ENCODE assay signal across 25 cellular contexts in the genomic region with DNA sequence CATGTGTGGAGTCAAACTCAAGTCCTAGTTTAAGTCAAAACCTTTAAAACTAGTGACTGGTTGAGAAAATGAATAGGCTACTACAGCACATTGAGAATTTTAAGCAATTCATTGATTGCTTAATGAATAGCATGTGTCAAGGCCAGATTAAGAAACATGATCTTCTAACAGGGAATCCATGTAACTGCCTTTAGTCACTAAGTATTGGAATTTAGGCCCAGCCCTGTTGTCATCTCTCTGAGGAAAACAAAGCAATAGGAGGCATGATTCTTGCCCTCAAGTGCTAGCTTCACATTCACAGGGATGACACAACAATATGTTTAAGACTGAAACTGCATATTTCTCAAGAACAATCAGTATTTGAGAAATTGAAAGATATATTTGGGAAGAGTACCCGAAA.
A peak's percentile ranks its signal among the peaks of the same experiment; 100 is the strongest.
DNase-seq lines count a peak whose midpoint lies in the region; ATAC-seq, FAIRE-seq and TF ChIP-seq lines count a peak whose summit lies in the region.
"Had no signal": no experiment of that assay in that cellular context is flagged by ENCODE, and none has a peak within 500 bp of the region (broad histone marks: within the 10 kb centered on the region; RNA-seq: fewer than 3 reads in every experiment).

No MANE protein-coding gene starts in this region.

- H3K27ac ChIP-seq in breast epithelium (no peak overlapping the region), foreskin keratinocyte (peak overlapping the region; percentile 81), neural progenitor cell (no peak overlapping the region)
- H3K27ac ChIP-seq: C4-2B, left lung, sigmoid colon, SJCRH30, tibial artery had no signal

- H3K9me3 Mint-ChIP-seq in MCF 10A (ENCODE audit: unreplicated experiment) (no peaks in the 10 kb centered on the region), neural progenitor cell (peaks cover 15% of the 10 kb centered on the region)
- peaks cover 6 to 9% of the 10 kb centered on the region in 2 donors for H3K9me3 Mint-ChIP-seq in activated T-cell treated with anti-CD3 and anti-CD28 coated beads, Interleukin-2, amount 50 U/mL, for 72 hours
- peaks cover 13% of the 10 kb centered on the region for H3K9me3 Mint-ChIP-seq in activated CD4-positive, alpha-beta T cell treated with anti-CD3 and anti-CD28 coated beads, Interleukin-2, amount 10 ng/mL, durations not matched to agents 24 days and 14 days
- H3K9me3 Mint-ChIP-seq: activated T-helper 17 cell treated with anti-CD3 and anti-CD28 coated beads, Interleukin-2, amount 50 U/mL, for 72 hours had no signal

- no peaks in the 10 kb centered on the region for H4K20me1 ChIP-seq in neural progenitor cell (ENCODE audit: low read depth)

- no peak for TF ChIP-seq POLR2A in breast epithelium (IDR thresholded peaks at IDR 0.05)

- H3K36me3 Mint-ChIP-seq in MCF 10A (ENCODE audit: insufficient read depth, unreplicated experiment) (no peaks in the 10 kb centered on the region), neural progenitor cell (no peaks in the 10 kb centered on the region)
- peaks cover 4 to 11% of the 10 kb centered on the region in 2 donors for H3K36me3 Mint-ChIP-seq in activated T-cell treated with anti-CD3 and anti-CD28 coated beads, Interleukin-2, amount 50 U/mL, for 72 hours (ENCODE audit: insufficient read depth in 2 of 2)
- no peaks in the 10 kb centered on the region for H3K36me3 Mint-ChIP-seq in activated CD4-positive, alpha-beta T cell treated with anti-CD3 and anti-CD28 coated beads, Interleukin-2, amount 10 ng/mL, durations not matched to agents 24 days and 14 days (ENCODE audit: low read depth)
- H3K36me3 Mint-ChIP-seq: activated naive CD8-positive, alpha-beta T cell treated with anti-CD3 and anti-CD28 coated beads for 36 hours; brain; stimulated activated memory B cell treated with anti-CD40 and anti-IgM and Interleukin-4, amounts not matched to agents 10 μg/mL and 1 μg/mL and 100 μg/mL, for 72 hours had no signal

- POLR2A ChIA-PET in MCF 10A (lab: Yijun Ruan, JAX), result interaction anchor here (1.0 to 1.9 kb wide), 4 partner anchors 10 to 78 kb away, joined by 3 to 9 read pairs (median 5); partner anchors contain the start of gene PLA2G4A

- H3K9ac ChIP-seq in neural progenitor cell, result no peak overlapping the region

- H3K79me2 ChIP-seq in neural progenitor cell (ENCODE audit: low read depth), result no peaks in the 10 kb centered on the region

- H3K4me1 ChIP-seq in breast epithelium, result no peaks in the 10 kb centered on the region
- peaks cover 23% of the 10 kb centered on the region for H3K4me1 ChIP-seq in foreskin keratinocyte
- no peaks in the 10 kb centered on the region for H3K4me1 ChIP-seq in neural progenitor cell
- H3K4me1 ChIP-seq: left lung, sigmoid colon, SJCRH30, tibial artery had no signal

- DNase-seq in MCF 10A (ENCODE audit: unreplicated experiment) (peak; percentile 70), breast epithelium (ENCODE audit: low spot score in 2 of 2) (no peak), bronchial epithelial cell (ENCODE audit: low read depth) (peak; percentile 94), foreskin keratinocyte (peak; percentile 68 to 88), neural progenitor cell (ENCODE audit: low spot score) (no peak)
- no peak for DNase-seq in stimulated activated CD4-positive, alpha-beta T cell treated with anti-CD3 and anti-CD28 coated beads, Interleukin-2, amount 100 ng/mL, for 48 hours
- no peak for DNase-seq in activated T-cell treated with anti-CD3 and anti-CD28 coated beads, Interleukin-2, amount 50 U/mL, for 72 hours
- DNase-seq in activated CD4-positive, alpha-beta T cell treated with anti-CD3 and anti-CD28 coated beads, Interleukin-2, amount 10 ng/mL, durations not matched to agents 24 days and 14 days, result no peak
- DNase-seq: activated CD4-positive, alpha-beta T cell treated with anti-CD3 and anti-CD28 coated beads, Interleukin-2, amount 10 ng/mL, durations not matched to agents 7 days and 5 days; activated naive CD8-positive, alpha-beta T cell treated with anti-CD3 and anti-CD28 coated beads for 36 hours; cortex of kidney; head of caudate nucleus; left lung; NCI-H1417 treated with DMSO at 0.1 percent for 48 hours; nephron progenitor cell; posterior cingulate gyrus; sigmoid colon; SJCRH30; tibial artery had no signal

- H3K4me3 ChIP-seq in breast epithelium, result no peak overlapping the region
- no peak overlapping the region for H3K4me3 ChIP-seq in bronchial epithelial cell (ENCODE audit: low read depth, low read length)
- H3K4me3 ChIP-seq in neural progenitor cell, result no peak overlapping the region
- H3K4me3 ChIP-seq: left lung, sigmoid colon, SJCRH30, tibial artery had no signal

- H3K9me3 ChIP-seq in breast epithelium, result peaks cover 0 to 6% of the 10 kb centered on the region in 2 donors
- no peaks in the 10 kb centered on the region for H3K9me3 ChIP-seq in neural progenitor cell (ENCODE audit: low read depth)
- H3K9me3 ChIP-seq: sigmoid colon, SJCRH30 had no signal

- FAIRE-seq in bronchial epithelial cell (lab: Jason Lieb, UNC), result no peak

- no peak overlapping the region for H3K4me2 ChIP-seq in neural progenitor cell

- no peaks in the 10 kb centered on the region for H3K36me3 ChIP-seq in breast epithelium
- no peaks in the 10 kb centered on the region for H3K36me3 ChIP-seq in bronchial epithelial cell (ENCODE audit: control insufficient read depth, insufficient read depth, low read length)
- no peaks in the 10 kb centered on the region for H3K36me3 ChIP-seq in neural progenitor cell
- H3K36me3 ChIP-seq: left lung, sigmoid colon, SJCRH30, tibial artery had no signal

- H3K27me3 Mint-ChIP-seq in MCF 10A (ENCODE audit: insufficient read depth, unreplicated experiment), result no peaks in the 10 kb centered on the region
- H3K27me3 Mint-ChIP-seq in neural progenitor cell (ENCODE audit: insufficient read depth, low read depth), result no peaks in the 10 kb centered on the region
- H3K27me3 Mint-ChIP-seq in activated T-cell treated with anti-CD3 and anti-CD28 coated beads, Interleukin-2, amount 50 U/mL, for 72 hours (ENCODE audit: low read depth), result peaks cover 13% of the 10 kb centered on the region
- peaks cover 3% of the 10 kb centered on the region for H3K27me3 Mint-ChIP-seq in activated CD4-positive, alpha-beta T cell treated with anti-CD3 and anti-CD28 coated beads, Interleukin-2, amount 10 ng/mL, durations not matched to agents 24 days and 14 days
- H3K27me3 Mint-ChIP-seq: activated naive CD8-positive, alpha-beta T cell treated with anti-CD3 and anti-CD28 coated beads for 36 hours; activated T-helper 17 cell treated with anti-CD3 and anti-CD28 coated beads, Interleukin-2, amount 50 U/mL, for 72 hours; brain; stimulated activated memory B cell treated with anti-CD40 and anti-IgM and Interleukin-4, amounts not matched to agents 10 μg/mL and 1 μg/mL and 100 μg/mL, for 72 hours had no signal

- ATAC-seq in foreskin keratinocyte, result peak; percentile 61
- ATAC-seq in activated T-cell treated with anti-CD3 and anti-CD28 coated beads, Interleukin-2, amount 50 U/mL, for 72 hours (replicated peaks in 1 of 2), result no peak
- ATAC-seq: activated T-helper 17 cell treated with anti-CD3 and anti-CD28 coated beads, Interleukin-2, amount 50 U/mL, for 72 hours; HCT116; left lung; stimulated activated memory B cell treated with anti-CD40 and anti-IgM and Interleukin-4, amounts not matched to agents 10 μg/mL and 1 μg/mL and 100 μg/mL, for 72 hours had no signal

- no TSS peak for BruUV-seq in MCF 10A (replicated peaks; lab: Mats Ljungman, UMichigan)

- H2AFZ ChIP-seq in neural progenitor cell (replicated peaks), result no peak overlapping the region

- CTCF ChIA-PET in MCF 10A (lab: Yijun Ruan, JAX), result interaction anchor here (0.7 kb wide), 1 partner anchor 9 kb away, joined by 3 read pairs; no protein-coding TSS in a partner anchor

- intact Hi-C loops in MCF 10A (cut with micrococcal nuclease) (no loop called here), breast epithelium (cut with DNase I; ENCODE audit: low total_unique reads) (no loop called here)
- intact Hi-C loops in activated CD4-positive, alpha-beta T cell treated with anti-CD3 and anti-CD28 coated beads, Interleukin-2, amount 10 ng/mL, durations not matched to agents 24 days and 14 days (cut with micrococcal nuclease), result no loop called here

- no peaks in the 10 kb centered on the region for H3F3A ChIP-seq in neural progenitor cell (ENCODE audit: low read depth)

- TF ChIP-seq CTCF in MCF 10A (IDR thresholded peaks at IDR 0.05; ENCODE audit: unreplicated experiment), result no peak
- TF ChIP-seq CTCF in breast epithelium (IDR thresholded peaks at IDR 0.05), result no peak
- no peak for TF ChIP-seq CTCF in bronchial epithelial cell (IDR thresholded peaks at IDR 0.05; ENCODE audit: insufficient read depth, low read length, severe bottlenecking)
- no peak for TF ChIP-seq CTCF in foreskin keratinocyte (conservative IDR thresholded peaks at IDR 0.05)
- TF ChIP-seq CTCF in neural progenitor cell (IDR thresholded peaks at IDR 0.05), result no peak

- H3K27me3 ChIP-seq in breast epithelium (no peaks in the 10 kb centered on the region), bronchial epithelial cell (ENCODE audit: control insufficient read depth, insufficient read depth, low read length) (no peaks in the 10 kb centered on the region), foreskin keratinocyte (no peaks in the 10 kb centered on the region), neural progenitor cell (no peaks in the 10 kb centered on the region)
- H3K27me3 ChIP-seq: left lung, sigmoid colon, SJCRH30, tibial artery had no signal

- H3K4me1 Mint-ChIP-seq in MCF 10A (ENCODE audit: insufficient read depth, unreplicated experiment) (peaks cover 4% of the 10 kb centered on the region), neural progenitor cell (no peaks in the 10 kb centered on the region)
- H3K4me1 Mint-ChIP-seq in activated T-cell treated with anti-CD3 and anti-CD28 coated beads, Interleukin-2, amount 50 U/mL, for 72 hours (ENCODE audit: low read depth), result no peaks in the 10 kb centered on the region
- no peaks in the 10 kb centered on the region for H3K4me1 Mint-ChIP-seq in activated CD4-positive, alpha-beta T cell treated with anti-CD3 and anti-CD28 coated beads, Interleukin-2, amount 10 ng/mL, durations not matched to agents 24 days and 14 days
- H3K4me1 Mint-ChIP-seq: activated CD4-positive, alpha-beta T cell treated with anti-CD3 and anti-CD28 coated beads, Interleukin-2, amount 10 ng/mL, durations not matched to agents 7 days and 5 days; activated naive CD8-positive, alpha-beta T cell treated with anti-CD3 and anti-CD28 coated beads for 36 hours; activated T-helper 17 cell treated with anti-CD3 and anti-CD28 coated beads, Interleukin-2, amount 50 U/mL, for 72 hours; brain; nephron progenitor cell; stimulated activated memory B cell treated with anti-CD40 and anti-IgM and Interleukin-4, amounts not matched to agents 10 μg/mL and 1 μg/mL and 100 μg/mL, for 72 hours had no signal

- H3K4me3 Mint-ChIP-seq in MCF 10A (ENCODE audit: unreplicated experiment) (no peak overlapping the region), neural progenitor cell (no peak overlapping the region)
- no peak overlapping the region for H3K4me3 Mint-ChIP-seq in activated T-cell treated with anti-CD3 and anti-CD28 coated beads, Interleukin-2, amount 50 U/mL, for 72 hours
- H3K4me3 Mint-ChIP-seq in activated CD4-positive, alpha-beta T cell treated with anti-CD3 and anti-CD28 coated beads, Interleukin-2, amount 10 ng/mL, durations not matched to agents 24 days and 14 days, result no peak overlapping the region
- H3K4me3 Mint-ChIP-seq: activated CD4-positive, alpha-beta T cell treated with anti-CD3 and anti-CD28 coated beads, Interleukin-2, amount 10 ng/mL, durations not matched to agents 7 days and 5 days; activated naive CD8-positive, alpha-beta T cell treated with anti-CD3 and anti-CD28 coated beads for 36 hours; activated T-helper 17 cell treated with anti-CD3 and anti-CD28 coated beads, Interleukin-2, amount 50 U/mL, for 72 hours; brain; nephron progenitor cell; stimulated activated memory B cell treated with anti-CD40 and anti-IgM and Interleukin-4, amounts not matched to agents 10 μg/mL and 1 μg/mL and 100 μg/mL, for 72 hours; T-helper 1 cell treated with Interleukin-12 subunit alpha and Interleukin-12 subunit beta and Interleukin-4 antibody, amounts not matched to agents 30 μg/mL and 1 μg/mL, for 36 hours had no signal

- peak overlapping the region; percentile 78 for H3K27ac Mint-ChIP-seq in MCF 10A (ENCODE audit: low read depth, unreplicated experiment)
- no peak overlapping the region for H3K27ac Mint-ChIP-seq in neural progenitor cell
- H3K27ac Mint-ChIP-seq in activated T-cell treated with anti-CD3 and anti-CD28 coated beads, Interleukin-2, amount 50 U/mL, for 72 hours, result no peak overlapping the region
- H3K27ac Mint-ChIP-seq in activated CD4-positive, alpha-beta T cell treated with anti-CD3 and anti-CD28 coated beads, Interleukin-2, amount 10 ng/mL, durations not matched to agents 24 days and 14 days, result no peak overlapping the region
- H3K27ac Mint-ChIP-seq: activated CD4-positive, alpha-beta T cell treated with anti-CD3 and anti-CD28 coated beads, Interleukin-2, amount 10 ng/mL, durations not matched to agents 7 days and 5 days; activated naive CD8-positive, alpha-beta T cell treated with anti-CD3 and anti-CD28 coated beads for 36 hours; activated T-helper 17 cell treated with anti-CD3 and anti-CD28 coated beads, Interleukin-2, amount 50 U/mL, for 72 hours; brain; nephron progenitor cell; stimulated activated memory B cell treated with anti-CD40 and anti-IgM and Interleukin-4, amounts not matched to agents 10 μg/mL and 1 μg/mL and 100 μg/mL, for 72 hours; T-helper 1 cell treated with Interleukin-12 subunit alpha and Interleukin-12 subunit beta and Interleukin-4 antibody, amounts not matched to agents 30 μg/mL and 1 μg/mL, for 36 hours had no signal

Comparison
In these comparisons a context has a peak if more than half of its experiments do, and no peak if none do; other contexts are left out.
1. DNase-seq: peak in MCF 10A (single experiment), bronchial epithelial cell (single experiment) and foreskin keratinocyte (2 of 2); none in breast epithelium (0 of 2), neural progenitor cell (single experiment), stimulated activated CD4-positive, alpha-beta T cell treated with anti-CD3 and anti-CD28 coated beads, Interleukin-2, amount 100 ng/mL, for 48 hours (0 of 2), activated T-cell treated with anti-CD3 and anti-CD28 coated beads, Interleukin-2, amount 50 U/mL, for 72 hours (0 of 2) and activated CD4-positive, alpha-beta T cell treated with anti-CD3 and anti-CD28 coated beads, Interleukin-2, amount 10 ng/mL, durations not matched to agents 24 days and 14 days (single experiment).